ENCODE assay signal across 33 cellular contexts in genomic region chr10:15562116-15562515, GRCh38.
"Had no signal": no experiment of that assay in that cellular context is flagged by ENCODE, and none has a peak within 500 bp of the region (broad histone marks: within the 10 kb centered on the region; RNA-seq: fewer than 3 reads in every experiment).

No MANE protein-coding gene starts in this region.

- H3K9me3 ChIP-seq: MG63 had no signal

- DNase-seq: Kasumi-1, MG63, MM.1S, MV-4-11, NCI-H1048, NCI-H1092, NCI-H1092 treated with DMSO at 0.1 percent for 48 hours, NCI-H1105, NCI-H1105 treated with DMSO at 0.1 percent for 48 hours, NCI-H1417, NCI-H1417 treated with DMSO at 0.1 percent for 48 hours, NCI-H1436, NCI-H1436 treated with DMSO at 0.1 percent for 48 hours, NCI-H146, NCI-H1694, NCI-H1694 treated with DMSO at 0.1 percent for 48 hours, NCI-H187, NCI-H187 treated with DMSO at 0.1 percent for 48 hours, NCI-H1930, NCI-H2029, NCI-H2029 treated with DMSO at 0.1 percent for 48 hours, NCI-H2081, NCI-H2081 treated with DMSO at 0.1 percent for 48 hours, NCI-H2107, NCI-H2171, NCI-H2171 treated with DMSO at 0.1 percent for 48 hours, NCI-H2227 treated with DMSO at 0.1 percent for 48 hours, NCI-H226, NCI-H345, NCI-H446, NCI-H446 treated with DMSO at 0.1 percent for 48 hours, NCI-H510A, NCI-H510A treated with DMSO at 0.1 percent for 48 hours had no signal

- H3K27me3 ChIP-seq: MG63 had no signal

- H3K4me3 ChIP-seq: MG63 had no signal

- H3K36me3 ChIP-seq: MG63 had no signal
